Comparison of ENCODE assay signal across 10 cellular contexts in the genomic region with DNA sequence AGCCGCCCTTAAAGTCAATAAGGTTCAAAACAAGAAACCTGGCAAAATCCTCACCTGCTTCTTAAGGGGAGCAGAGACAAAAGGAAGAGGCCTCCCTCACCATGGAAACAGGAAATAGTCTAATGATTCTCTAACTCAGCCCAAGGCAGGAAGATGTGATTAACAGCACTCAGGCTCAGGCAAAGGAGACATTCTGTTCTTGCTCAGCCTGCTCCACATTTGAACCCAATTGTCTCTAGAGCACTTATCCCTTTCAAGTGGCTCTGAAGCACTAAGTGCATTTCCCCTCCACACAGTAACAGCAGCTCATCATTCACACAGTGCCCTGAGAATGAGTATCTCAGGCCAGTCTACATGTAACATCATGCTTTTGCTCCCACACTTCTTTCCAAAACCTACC.
A peak's percentile ranks its signal among the peaks of the same experiment; 100 is the strongest.
DNase-seq lines count a peak whose midpoint lies in the region; ATAC-seq and TF ChIP-seq lines count a peak whose summit lies in the region.
"Had no signal": no experiment of that assay in that cellular context is flagged by ENCODE, and none has a peak within 500 bp of the region (broad histone marks: within the 10 kb centered on the region; RNA-seq: fewer than 3 reads in every experiment).

No MANE protein-coding gene starts in this region.

- peaks cover 0 to 67% (median 0%) of the 10 kb centered on the region in 3 experiments for H3K36me3 ChIP-seq in naive thymus-derived CD4-positive, alpha-beta T cell (ENCODE audit: control insufficient read depth in 2 of 3, insufficient read depth in 3 of 3, low read length in 3 of 3)
- H3K36me3 ChIP-seq in stomach = peaks cover 38 to 100% (median 91%) of the 10 kb centered on the region in 4 donors

- H3K36me3 Mint-ChIP-seq in activated CD8-positive, alpha-beta T cell treated with anti-CD3 and anti-CD28 coated beads, Interleukin-2, amount 10 ng/mL, durations not matched to agents 7 days and 5 days (ENCODE audit: low read depth) = no peaks in the 10 kb centered on the region
- H3K36me3 Mint-ChIP-seq in naive thymus-derived CD4-positive, alpha-beta T cell = peaks cover 0 to 55% (median 26%) of the 10 kb centered on the region in 5 donors

- POLR2A ChIA-PET in activated CD8-positive, alpha-beta T cell treated with anti-CD3 and anti-CD28 coated beads, Interleukin-2, amount 10 ng/mL, durations not matched to agents 7 days and 5 days (lab: Charles Lee) = no interaction called here
- POLR2A ChIA-PET in naive thymus-derived CD4-positive, alpha-beta T cell (lab: Charles Lee) = no interaction called here

- TF ChIP-seq CTCF in stomach (IDR thresholded peaks at IDR 0.05) = no peak

- H3K4me3 Mint-ChIP-seq in activated CD8-positive, alpha-beta T cell treated with anti-CD3 and anti-CD28 coated beads, Interleukin-2, amount 10 ng/mL, durations not matched to agents 7 days and 5 days = no peak overlapping the region
- no peak overlapping the region for H3K4me3 Mint-ChIP-seq in naive thymus-derived CD4-positive, alpha-beta T cell
- H3K4me3 Mint-ChIP-seq in stimulated activated naive CD8-positive, alpha-beta T cell treated with anti-CD3 and anti-CD28 coated beads, Interleukin-15, amount 100 ng/mL, for 72 hours = no peak overlapping the region
- H3K4me3 Mint-ChIP-seq: naive B cell had no signal

- no peak for TF ChIP-seq POLR2A in stomach (IDR thresholded peaks at IDR 0.05)

- CTCF ChIA-PET in activated CD8-positive, alpha-beta T cell treated with anti-CD3 and anti-CD28 coated beads, Interleukin-2, amount 10 ng/mL, durations not matched to agents 7 days and 5 days (lab: Charles Lee) = no interaction called here
- CTCF ChIA-PET in naive thymus-derived CD4-positive, alpha-beta T cell (lab: Charles Lee) = interaction anchor here (1.2 kb wide), 1 partner anchor 520 kb away, joined by 3 read pairs; no protein-coding TSS in a partner anchor

- no peak overlapping the region for H3K4me3 ChIP-seq in naive thymus-derived CD4-positive, alpha-beta T cell (ENCODE audit: low read length)
- no peak overlapping the region for H3K4me3 ChIP-seq in stomach
- H3K4me3 ChIP-seq: esophagus squamous epithelium had no signal

- no peaks in the 10 kb centered on the region for H3K27me3 ChIP-seq in naive thymus-derived CD4-positive, alpha-beta T cell (ENCODE audit: control insufficient read depth in 2 of 2, insufficient read depth in 2 of 2, low read length in 2 of 2)
- no peaks in the 10 kb centered on the region for H3K27me3 ChIP-seq in stomach
- H3K27me3 ChIP-seq: esophagus squamous epithelium had no signal

- H3K27me3 Mint-ChIP-seq in activated CD8-positive, alpha-beta T cell treated with anti-CD3 and anti-CD28 coated beads, Interleukin-2, amount 10 ng/mL, durations not matched to agents 7 days and 5 days (ENCODE audit: low read depth) = no peaks in the 10 kb centered on the region
- H3K27me3 Mint-ChIP-seq in naive thymus-derived CD4-positive, alpha-beta T cell = no peaks in the 10 kb centered on the region
- H3K27me3 Mint-ChIP-seq in stimulated activated naive CD8-positive, alpha-beta T cell treated with anti-CD3 and anti-CD28 coated beads, Interleukin-15, amount 100 ng/mL, for 72 hours = no peaks in the 10 kb centered on the region
- H3K27me3 Mint-ChIP-seq: naive B cell had no signal

- H3K9me3 ChIP-seq in naive thymus-derived CD4-positive, alpha-beta T cell (ENCODE audit: control insufficient read depth in 2 of 3, low read length in 3 of 3) = no peaks in the 10 kb centered on the region
- no peaks in the 10 kb centered on the region for H3K9me3 ChIP-seq in stomach
- H3K9me3 ChIP-seq: esophagus squamous epithelium had no signal

- DNase-seq in NCI-H1436 treated with DMSO at 0.1 percent for 48 hours (lab: John Stamatoyannopoulos, UW) = peak; percentile 86
- DNase-seq in activated CD8-positive, alpha-beta T cell treated with anti-CD3 and anti-CD28 coated beads, Interleukin-2, amount 10 ng/mL, durations not matched to agents 7 days and 5 days = no peak
- peak in 1 of 9 donors; percentile 4 for DNase-seq in naive thymus-derived CD4-positive, alpha-beta T cell
- no peak for DNase-seq in stimulated activated naive CD8-positive, alpha-beta T cell treated with anti-CD3 and anti-CD28 coated beads, Interleukin-15, amount 100 ng/mL, for 72 hours
- DNase-seq in putamen (ENCODE audit: low spot score) = no peak
- no peak for DNase-seq in activated CD4-positive, alpha-beta T cell treated with anti-CD3 and anti-CD28 coated beads for 1 hour
- no peak for DNase-seq in stomach
- DNase-seq: esophagus squamous epithelium, naive B cell had no signal

- intact Hi-C loops in naive thymus-derived CD4-positive, alpha-beta T cell (cut with micrococcal nuclease) = no loop called here
- intact Hi-C loops in stomach (cut with DNase I; ENCODE audit: low total_unique reads) = no loop called here

- TF ChIP-seq EP300 in stomach (IDR thresholded peaks at IDR 0.05) = no peak

- 81 to 92% (median 89%) methylated on average over 1 of the region's 1 CpG for WGBS in stomach, 5 donors

- H3K9me3 Mint-ChIP-seq in activated CD8-positive, alpha-beta T cell treated with anti-CD3 and anti-CD28 coated beads, Interleukin-2, amount 10 ng/mL, durations not matched to agents 7 days and 5 days (ENCODE audit: insufficient read depth) = no peaks in the 10 kb centered on the region
- no peaks in the 10 kb centered on the region for H3K9me3 Mint-ChIP-seq in naive thymus-derived CD4-positive, alpha-beta T cell
- no peaks in the 10 kb centered on the region for H3K9me3 Mint-ChIP-seq in stimulated activated naive CD8-positive, alpha-beta T cell treated with anti-CD3 and anti-CD28 coated beads, Interleukin-15, amount 100 ng/mL, for 72 hours
- H3K9me3 Mint-ChIP-seq: naive B cell had no signal

- H3K27ac ChIP-seq in naive thymus-derived CD4-positive, alpha-beta T cell (ENCODE audit: low read depth, low read length) = no peak overlapping the region
- no peak overlapping the region for H3K27ac ChIP-seq in stomach
- H3K27ac ChIP-seq: esophagus squamous epithelium had no signal

- peaks cover 8% of the 10 kb centered on the region for H3K4me1 Mint-ChIP-seq in activated CD8-positive, alpha-beta T cell treated with anti-CD3 and anti-CD28 coated beads, Interleukin-2, amount 10 ng/mL, durations not matched to agents 7 days and 5 days (ENCODE audit: low read depth)
- peaks cover 10 to 20% (median 15%) of the 10 kb centered on the region in 7 donors for H3K4me1 Mint-ChIP-seq in naive thymus-derived CD4-positive, alpha-beta T cell
- H3K4me1 Mint-ChIP-seq in stimulated activated naive CD8-positive, alpha-beta T cell treated with anti-CD3 and anti-CD28 coated beads, Interleukin-15, amount 100 ng/mL, for 72 hours = peaks cover 13% of the 10 kb centered on the region

- peaks cover 0 to 12% of the 10 kb centered on the region in 2 donors for H3K4me1 ChIP-seq in naive thymus-derived CD4-positive, alpha-beta T cell (ENCODE audit: control insufficient read depth in 2 of 2, insufficient read depth in 2 of 2, low read length in 2 of 2)
- H3K4me1 ChIP-seq in stomach = peaks cover 0 to 19% (median 10%) of the 10 kb centered on the region in 4 donors

- peak; percentile 50 for ATAC-seq in HG03095 (IDR thresholded peaks at IDR 0.05; ENCODE audit: unreplicated experiment)
- no peak for ATAC-seq in activated CD8-positive, alpha-beta T cell treated with anti-CD3 and anti-CD28 coated beads, Interleukin-2, amount 10 ng/mL, durations not matched to agents 7 days and 5 days
- ATAC-seq in naive thymus-derived CD4-positive, alpha-beta T cell = no peak
- ATAC-seq in stimulated activated naive CD8-positive, alpha-beta T cell treated with anti-CD3 and anti-CD28 coated beads, Interleukin-15, amount 100 ng/mL, for 72 hours = no peak

- peak overlapping the region; percentile 53 for H3K27ac Mint-ChIP-seq in activated CD8-positive, alpha-beta T cell treated with anti-CD3 and anti-CD28 coated beads, Interleukin-2, amount 10 ng/mL, durations not matched to agents 7 days and 5 days
- peak overlapping the region in 5 of 9 donors; percentile 5 to 73 (median 28) for H3K27ac Mint-ChIP-seq in naive thymus-derived CD4-positive, alpha-beta T cell
- peak overlapping the region in 1 of 2 donors; percentile 78 for H3K27ac Mint-ChIP-seq in stimulated activated naive CD8-positive, alpha-beta T cell treated with anti-CD3 and anti-CD28 coated beads, Interleukin-15, amount 100 ng/mL, for 72 hours
